ENCODE assay signal across 33 cellular contexts in genomic region chr10:128902031-128902710, GRCh38.
"Had no signal": no experiment of that assay in that cellular context is flagged by ENCODE, and none has a peak within 500 bp of the region (broad histone marks: within the 10 kb centered on the region; RNA-seq: fewer than 3 reads in every experiment).

No MANE protein-coding gene starts in this region.

- H3K27me3 ChIP-seq: ascending aorta, cardiac muscle cell, Peyer's patch had no signal

- H3K9ac ChIP-seq: KMS-11 had no signal

- ATAC-seq: activated CD8-positive, alpha-beta memory T cell treated with anti-CD3 and anti-CD28 coated beads, Interleukin-2, amount 10 ng/mL, durations not matched to agents 7 days and 5 days; PC-3; SK-N-SH treated with all-trans-retinoic acid at 6 μM for 48 hours; T-cell; T-helper 17 cell had no signal

- DNase-seq: activated CD4-positive, alpha-beta memory T cell treated with anti-CD3 and anti-CD28 coated beads, Interleukin-2, amount 10 ng/mL, durations not matched to agents 7 days and 5 days; activated CD4-positive, alpha-beta T cell treated with anti-CD3 and anti-CD28 coated beads for 1 hour; activated CD4-positive, alpha-beta T cell treated with anti-CD3 and anti-CD28 coated beads for 48 hours; activated CD4-positive, CD25-positive, alpha-beta regulatory T cell; activated CD8-positive, alpha-beta memory T cell treated with anti-CD3 and anti-CD28 coated beads for 24 hours; activated CD8-positive, alpha-beta memory T cell treated with anti-CD3 and anti-CD28 coated beads, Interleukin-2, amount 10 ng/mL, durations not matched to agents 7 days and 5 days; activated CD8-positive, alpha-beta memory T cell treated with anti-CD3 and anti-CD28 coated beads, Interleukin-2, amount 50 U/mL, for 48 hours; activated effector memory CD4-positive, alpha-beta T cell treated with Interleukin-2 at 50 U/mL for 16 hours; activated naive CD4-positive, alpha-beta T cell treated with anti-CD3 and anti-CD28 coated beads, Interleukin-2, amount 10 ng/mL, durations not matched to agents 7 days and 5 days; activated T-cell treated with anti-CD3 and anti-CD28 coated beads, Interleukin-2, amount 50 U/mL, for 48 hours; amniotic stem cell; NCI-H1105; NCI-H1417 treated with DMSO at 0.1 percent for 48 hours; NCI-H187 treated with DMSO at 0.1 percent for 48 hours; NCI-H2081; NCI-H2171 treated with DMSO at 0.1 percent for 48 hours; NCI-H2227 treated with DMSO at 0.1 percent for 48 hours; NCI-H446; NCI-H524; NCI-H69; NCI-H82; PC-3; Peyer's patch; RPMI8226; SHP77 treated with DMSO at 0.1 percent for 48 hours; T-cell; T-helper 17 cell; T-helper 9 cell had no signal

- H3K9me3 ChIP-seq: ascending aorta, Peyer's patch had no signal

- H3K4me3 ChIP-seq: ascending aorta, cardiac muscle cell, Peyer's patch had no signal

- H3K27ac ChIP-seq: ascending aorta, cardiac muscle cell, KMS-11, Peyer's patch, VCaP had no signal

- H3K36me3 ChIP-seq: ascending aorta, cardiac muscle cell, Peyer's patch had no signal

- H3K4me1 ChIP-seq: ascending aorta, Peyer's patch had no signal

- H3K4me2 ChIP-seq: KMS-11 had no signal
